ENCODE assay signal across 17 cellular contexts in genomic region chr9:79988126-79988525, GRCh38.
"Had no signal": no experiment of that assay in that cellular context is flagged by ENCODE, and none has a peak within 500 bp of the region (broad histone marks: within the 10 kb centered on the region; RNA-seq: fewer than 3 reads in every experiment).

No MANE protein-coding gene starts in this region.

- H3K27me3 ChIP-seq: esophagus squamous epithelium, gastroesophageal sphincter, neutrophil had no signal

- H3K27ac ChIP-seq: esophagus squamous epithelium, gastroesophageal sphincter, left ventricle myocardium inferior, neutrophil had no signal

- H3K36me3 ChIP-seq: esophagus squamous epithelium, gastroesophageal sphincter, left ventricle myocardium inferior, neutrophil had no signal

- H3K4me3 ChIP-seq: esophagus squamous epithelium, gastroesophageal sphincter, left ventricle myocardium inferior, lung had no signal

- FAIRE-seq: colon, small intestine had no signal

- ATAC-seq: effector memory CD8-positive, alpha-beta T cell; gastroesophageal sphincter; naive thymus-derived CD4-positive, alpha-beta T cell had no signal

- DNase-seq: effector memory CD8-positive, alpha-beta T cell; esophagus squamous epithelium; foreskin fibroblast; glutamatergic neuron; islet precursor cell; left ventricle myocardium inferior; naive thymus-derived CD4-positive, alpha-beta T cell; posterior cingulate gyrus; right cardiac atrium; small intestine; stimulated activated CD4-positive, alpha-beta T cell treated with anti-CD3 and anti-CD28 coated beads, Interleukin-12 subunit alpha, Interleukin-12 subunit beta, amount 100 ng/mL, for 4 hours; stimulated activated naive CD4-positive, alpha-beta T cell treated with Interleukin-2 at 50 U/mL for 16 hours; trophoblast cell had no signal
